ENCODE assay signal across 13 cellular contexts in the genomic region with DNA sequence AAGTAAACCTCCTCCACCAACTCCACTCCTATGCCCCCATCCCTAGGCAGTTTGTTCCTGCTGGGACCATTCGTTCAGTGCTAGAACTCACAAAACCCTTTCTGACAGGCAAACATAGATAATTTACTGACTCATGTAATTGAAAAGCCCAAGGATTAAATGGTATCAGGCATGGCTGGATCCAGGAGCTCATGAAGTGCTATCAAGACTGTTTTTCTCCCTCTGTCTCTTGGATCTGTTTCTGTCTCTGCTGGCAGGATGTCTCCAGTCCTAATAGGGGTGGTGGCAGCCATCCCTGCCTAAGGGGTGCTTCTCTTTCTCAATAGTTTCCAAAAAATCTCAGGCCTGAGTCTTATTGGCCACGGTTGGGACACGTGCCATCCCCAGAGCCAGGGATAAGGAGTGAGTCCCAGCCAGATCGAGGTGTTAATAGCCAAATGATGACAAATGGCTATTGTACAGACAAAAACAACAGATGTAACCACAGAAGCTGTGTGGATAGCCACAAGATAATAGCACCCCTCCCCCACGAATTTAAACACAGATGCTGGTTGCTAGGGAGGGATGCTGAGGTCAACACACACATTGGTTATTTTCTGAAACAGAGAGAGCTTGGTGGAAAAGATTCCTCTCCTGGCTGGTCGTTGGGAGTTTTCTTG.
A peak's percentile ranks its signal among the peaks of the same experiment; 100 is the strongest.
DNase-seq lines count a peak whose midpoint lies in the region; TF ChIP-seq lines count a peak whose summit lies in the region.
"Had no signal": no experiment of that assay in that cellular context is flagged by ENCODE, and none has a peak within 500 bp of the region (broad histone marks: within the 10 kb centered on the region; RNA-seq: fewer than 3 reads in every experiment).

No MANE protein-coding gene starts in this region.

- intact Hi-C loops in esophagus squamous epithelium (cut with DNase I) = no loop called here

- CTCF ChIA-PET in CD8-positive, alpha-beta memory T cell (lab: Charles Lee) = no interaction called here

- no peak for TF ChIP-seq POLR2A in esophagus squamous epithelium (IDR thresholded peaks at IDR 0.05)

- H3K36me3 ChIP-seq in esophagus squamous epithelium = no peaks in the 10 kb centered on the region
- H3K36me3 ChIP-seq in CD8-positive, alpha-beta memory T cell (ENCODE audit: insufficient read depth, low read length) = no peaks in the 10 kb centered on the region
- H3K36me3 ChIP-seq: thoracic aorta had no signal

- H3K27me3 Mint-ChIP-seq in CD8-positive, alpha-beta memory T cell = peaks cover 0 to 4% of the 10 kb centered on the region in 2 donors
- H3K27me3 Mint-ChIP-seq: activated naive CD8-positive, alpha-beta T cell treated with anti-CD3 and anti-CD28 coated beads, Interleukin-2, amount 10 ng/mL, durations not matched to agents 7 days and 5 days had no signal

- H3K27ac ChIP-seq in esophagus squamous epithelium = no peak overlapping the region
- H3K27ac ChIP-seq in CD8-positive, alpha-beta memory T cell (ENCODE audit: low read depth, low read length) = no peak overlapping the region
- H3K27ac ChIP-seq: C4-2B, thoracic aorta had no signal

- POLR2A ChIA-PET in CD8-positive, alpha-beta memory T cell (lab: Charles Lee) = no interaction called here

- no peak overlapping the region for H3K27ac Mint-ChIP-seq in CD8-positive, alpha-beta memory T cell
- H3K27ac Mint-ChIP-seq: activated naive CD8-positive, alpha-beta T cell treated with anti-CD3 and anti-CD28 coated beads, Interleukin-2, amount 10 ng/mL, durations not matched to agents 7 days and 5 days had no signal

- no peaks in the 10 kb centered on the region for H3K36me3 Mint-ChIP-seq in CD8-positive, alpha-beta memory T cell
- H3K36me3 Mint-ChIP-seq: activated naive CD8-positive, alpha-beta T cell treated with anti-CD3 and anti-CD28 coated beads, Interleukin-2, amount 10 ng/mL, durations not matched to agents 7 days and 5 days had no signal

- peaks cover 0 to 6% (median 0%) of the 10 kb centered on the region in 3 donors for H3K9me3 ChIP-seq in esophagus squamous epithelium
- H3K9me3 ChIP-seq in CD8-positive, alpha-beta memory T cell (ENCODE audit: low read length) = no peaks in the 10 kb centered on the region
- H3K9me3 ChIP-seq: thoracic aorta had no signal

- 31 to 44% methylated on average over 5 to 6 of the region's 6 CpGs for WGBS in esophagus squamous epithelium, 2 donors

- no peak overlapping the region for H3K4me3 ChIP-seq in fibroblast of the aortic adventitia (ENCODE audit: low read depth, low read length)
- H3K4me3 ChIP-seq in esophagus squamous epithelium = no peak overlapping the region
- no peak overlapping the region for H3K4me3 ChIP-seq in CD8-positive, alpha-beta memory T cell (ENCODE audit: low read length)
- H3K4me3 ChIP-seq: thoracic aorta had no signal

- no peaks in the 10 kb centered on the region for H3K27me3 ChIP-seq in esophagus squamous epithelium
- no peaks in the 10 kb centered on the region for H3K27me3 ChIP-seq in CD8-positive, alpha-beta memory T cell (ENCODE audit: insufficient read depth, low read length, poor library complexity, severe bottlenecking)

- TF ChIP-seq CTCF in GM13976 (IDR thresholded peaks at IDR 0.05; ENCODE audit: borderline replicate concordance, control extremely low read depth, extremely low read depth, insufficient read depth, missing control alignments) (no peak), fibroblast of the aortic adventitia (IDR thresholded peaks at IDR 0.05; ENCODE audit: insufficient read depth, low read length) (no peak), esophagus squamous epithelium (IDR thresholded peaks at IDR 0.05) (no peak)

- in situ Hi-C loops in GM13976 (cut with MboI; ENCODE audit: low sequenced_read_pairs, unreplicated experiment) = no loop called here

- peaks cover 0 to 2% (median 0%) of the 10 kb centered on the region in 3 donors for H3K4me1 Mint-ChIP-seq in CD8-positive, alpha-beta memory T cell

- peaks cover 0 to 14% (median 0%) of the 10 kb centered on the region in 3 donors for H3K4me1 ChIP-seq in esophagus squamous epithelium
- H3K4me1 ChIP-seq in CD8-positive, alpha-beta memory T cell (ENCODE audit: insufficient read depth, low read length) = no peaks in the 10 kb centered on the region

- H3K9me3 Mint-ChIP-seq in CD8-positive, alpha-beta memory T cell = peaks cover 0 to 4% (median 0%) of the 10 kb centered on the region in 5 donors

- no peak overlapping the region for H3K4me3 Mint-ChIP-seq in CD8-positive, alpha-beta memory T cell
- H3K4me3 Mint-ChIP-seq: activated naive CD8-positive, alpha-beta T cell treated with anti-CD3 and anti-CD28 coated beads, Interleukin-2, amount 10 ng/mL, durations not matched to agents 7 days and 5 days had no signal

- peak; percentile 72 for DNase-seq in AG08395 (ENCODE audit: low spot score)
- peak; percentile 50 for DNase-seq in GM13976 (ENCODE audit: low spot score)
- DNase-seq in NCI-H774 (lab: John Stamatoyannopoulos, UW) = peak; percentile 43
- peak; percentile 52 for DNase-seq in fibroblast of the aortic adventitia (ENCODE audit: low read depth)
- no peak for DNase-seq in activated CD4-positive, alpha-beta T cell treated with anti-CD3 and anti-CD28 coated beads, Interleukin-2, amount 50 U/mL, for 48 hours
- DNase-seq in esophagus squamous epithelium (lab: John Stamatoyannopoulos, UW) = no peak
- no peak for DNase-seq in CD8-positive, alpha-beta memory T cell
- DNase-seq in activated CD4-positive, alpha-beta T cell treated with anti-CD3 and anti-CD28 coated beads, Interleukin-2, amount 50 U/mL, for 4 hours = no peak
- DNase-seq: activated CD4-positive, alpha-beta T cell treated with anti-CD3 and anti-CD28 coated beads for 4 hours; activated naive CD8-positive, alpha-beta T cell treated with anti-CD3 and anti-CD28 coated beads, Interleukin-2, amount 10 ng/mL, durations not matched to agents 7 days and 5 days; stimulated activated CD4-positive, alpha-beta T cell treated with anti-CD3 and anti-CD28 coated beads, Interleukin-4, amount 100 ng/mL, for 1 hour had no signal

Comparison
In these comparisons a context has a peak if more than half of its experiments do, and no peak if none do; other contexts are left out.
1. DNase-seq: peak in AG08395 (single experiment), GM13976 (single experiment), NCI-H774 (single experiment) and fibroblast of the aortic adventitia (single experiment); none in activated CD4-positive, alpha-beta T cell treated with anti-CD3 and anti-CD28 coated beads, Interleukin-2, amount 50 U/mL, for 48 hours (0 of 2), esophagus squamous epithelium (single experiment), CD8-positive, alpha-beta memory T cell (0 of 5) and activated CD4-positive, alpha-beta T cell treated with anti-CD3 and anti-CD28 coated beads, Interleukin-2, amount 50 U/mL, for 4 hours (0 of 2).